13 cellular contexts compared by ENCODE assay signal in the genomic region with DNA sequence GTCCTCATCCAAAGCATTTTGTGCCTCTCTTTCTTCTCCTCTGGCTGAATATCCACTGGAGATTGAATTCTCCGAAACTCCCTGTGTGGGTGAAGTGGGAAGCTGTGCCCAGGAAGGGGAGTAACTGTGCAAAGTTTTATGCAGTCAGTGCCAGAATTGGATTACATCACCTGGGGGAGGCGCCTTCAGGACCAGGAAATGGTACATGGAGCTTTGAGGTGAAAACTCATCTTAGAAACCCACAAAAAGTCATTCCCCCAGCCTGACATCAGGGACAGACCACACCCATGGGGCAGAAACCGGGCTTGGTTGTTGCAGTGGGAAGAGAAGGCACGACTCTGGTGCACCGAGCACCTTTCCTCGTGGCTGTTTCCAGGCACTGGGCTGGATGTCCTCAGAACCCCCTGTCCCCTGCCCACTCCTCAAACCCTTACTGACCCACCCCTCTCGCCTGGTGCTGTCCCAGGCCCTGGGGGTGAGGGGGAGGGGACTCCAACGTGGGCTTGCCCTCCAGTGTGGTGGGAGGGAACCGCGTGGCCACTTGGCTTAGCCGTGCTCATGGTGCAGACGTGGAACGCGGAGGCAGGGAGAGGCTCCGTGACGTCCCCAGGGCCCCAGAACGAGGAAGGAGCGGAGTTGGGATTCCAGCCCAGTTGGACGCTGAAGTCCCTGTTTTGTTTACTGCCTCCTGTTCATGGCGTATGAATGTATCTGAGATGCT. TPM values are rescaled to one million over a fixed set of nuclear protein-coding genes. Genes with fewer than 3 reads are reported as not detected.
DNase-seq lines count a peak whose midpoint lies in the region; ATAC-seq and TF ChIP-seq lines count a peak whose summit lies in the region.
"Had no signal": no experiment of that assay in that cellular context is flagged by ENCODE, and none has a peak within 500 bp of the region (broad histone marks: within the 10 kb centered on the region; RNA-seq: fewer than 3 reads in every experiment).

No MANE protein-coding gene starts in this region.

- POLR2A ChIA-PET in activated CD4-positive, alpha-beta T cell treated with anti-CD3 and anti-CD28 coated beads for 36 hours (lab: Charles Lee) = no interaction called here
- POLR2A ChIA-PET in A673 (lab: Charles Lee; ENCODE audit: low non-redundant PET) = no interaction called here

- peak; percentile 92 for ATAC-seq in activated CD4-positive, alpha-beta T cell treated with anti-CD3 and anti-CD28 coated beads for 36 hours
- ATAC-seq in GM21825 (IDR thresholded peaks at IDR 0.05; ENCODE audit: unreplicated experiment) = no peak
- ATAC-seq: A549 had no signal

- no peaks in the 10 kb centered on the region for H3K9me3 ChIP-seq in A673 (ENCODE audit: low read depth, low read length, poor library complexity, severe bottlenecking)
- H3K9me3 ChIP-seq: A549 had no signal

- DNase-seq in activated CD4-positive, alpha-beta T cell treated with anti-CD3 and anti-CD28 coated beads for 36 hours = peak; percentile 68
- DNase-seq in activated CD4-positive, alpha-beta T cell treated with anti-CD3 and anti-CD28 coated beads, Interleukin-2, amount 50 U/mL, for 1 hour = no peak
- DNase-seq in fibroblast of pulmonary artery (ENCODE audit: low read depth) (peak; percentile 33), H7 (no peak), A673 (ENCODE audit: low spot score) (no peak)
- DNase-seq in stimulated activated CD4-positive, alpha-beta T cell treated with anti-CD3 and anti-CD28 coated beads, Interleukin-4, amount 100 ng/mL, for 24 hours = peak; percentile 8
- DNase-seq: central memory CD4-positive, alpha-beta T cell; MM.1S; stimulated activated naive CD4-positive, alpha-beta T cell treated with Interleukin-2 at 50 U/mL for 16 hours had no signal

- no peak overlapping the region for H3K27ac Mint-ChIP-seq in activated CD4-positive, alpha-beta T cell treated with anti-CD3 and anti-CD28 coated beads for 36 hours
- peak overlapping the region; percentile 20 for H3K27ac Mint-ChIP-seq in T-helper 1 cell treated with Interleukin-12 subunit alpha and Interleukin-12 subunit beta and Interleukin-4 antibody, amounts not matched to agents 30 μg/mL and 1 μg/mL, for 36 hours

- H3K36me3 Mint-ChIP-seq in activated CD4-positive, alpha-beta T cell treated with anti-CD3 and anti-CD28 coated beads for 36 hours (ENCODE audit: low read depth) = no peaks in the 10 kb centered on the region
- peaks cover 14% of the 10 kb centered on the region for H3K36me3 Mint-ChIP-seq in T-helper 1 cell treated with Interleukin-12 subunit alpha and Interleukin-12 subunit beta and Interleukin-4 antibody, amounts not matched to agents 30 μg/mL and 1 μg/mL, for 36 hours (ENCODE audit: low read depth)

- H3K4me3 Mint-ChIP-seq in activated CD4-positive, alpha-beta T cell treated with anti-CD3 and anti-CD28 coated beads for 36 hours = no peak overlapping the region
- H3K4me3 Mint-ChIP-seq in T-helper 1 cell treated with Interleukin-12 subunit alpha and Interleukin-12 subunit beta and Interleukin-4 antibody, amounts not matched to agents 30 μg/mL and 1 μg/mL, for 36 hours = no peak overlapping the region

- no peaks in the 10 kb centered on the region for H3K4me1 ChIP-seq in A673 (ENCODE audit: insufficient read depth, low read length, poor library complexity, severe bottlenecking)
- H3K4me1 ChIP-seq: A549 had no signal

- H3K27me3 Mint-ChIP-seq in activated CD4-positive, alpha-beta T cell treated with anti-CD3 and anti-CD28 coated beads for 36 hours = no peaks in the 10 kb centered on the region
- H3K27me3 Mint-ChIP-seq in T-helper 1 cell treated with Interleukin-12 subunit alpha and Interleukin-12 subunit beta and Interleukin-4 antibody, amounts not matched to agents 30 μg/mL and 1 μg/mL, for 36 hours (ENCODE audit: low read depth) = no peaks in the 10 kb centered on the region

- TF ChIP-seq CTCF in fibroblast of pulmonary artery (IDR thresholded peaks at IDR 0.05; ENCODE audit: low read length, missing control alignments) (no peak), A673 (conservative IDR thresholded peaks at IDR 0.05; ENCODE audit: low read depth, low read length) (no peak)

- no peaks in the 10 kb centered on the region for H3K9me3 Mint-ChIP-seq in activated CD4-positive, alpha-beta T cell treated with anti-CD3 and anti-CD28 coated beads for 36 hours (ENCODE audit: low read depth)
- no peaks in the 10 kb centered on the region for H3K9me3 Mint-ChIP-seq in T-helper 1 cell treated with Interleukin-12 subunit alpha and Interleukin-12 subunit beta and Interleukin-4 antibody, amounts not matched to agents 30 μg/mL and 1 μg/mL, for 36 hours

- H3K27me3 ChIP-seq in H7 (ENCODE audit: control insufficient read depth, insufficient read depth, low read length) (no peaks in the 10 kb centered on the region), A673 (replicated peaks; ENCODE audit: insufficient read depth, low read depth, low read length, poor library complexity) (no peaks in the 10 kb centered on the region)

- H3K36me3 ChIP-seq in H7 (replicated peaks; ENCODE audit: control insufficient read depth, insufficient read depth, low read length) = no peaks in the 10 kb centered on the region
- no peaks in the 10 kb centered on the region for H3K36me3 ChIP-seq in A673 (ENCODE audit: insufficient read depth, low read length, poor library complexity, severe bottlenecking)

- CTCF ChIA-PET in activated CD4-positive, alpha-beta T cell treated with anti-CD3 and anti-CD28 coated beads for 36 hours (lab: Charles Lee) = interaction anchor here (0.5 to 1.0 kb wide), 6 partner anchors 9 to 439 kb away, joined by 3 to 5 read pairs (median 3); no protein-coding TSS in a partner anchor
- CTCF ChIA-PET in A673 (lab: Charles Lee) = no interaction called here

- BruUV-seq in A673 (replicated peaks; lab: Mats Ljungman, UMichigan) = no TSS peak

- no peak overlapping the region for H3K27ac ChIP-seq in A673 (ENCODE audit: low read depth, low read length, poor library complexity, severe bottlenecking)
- H3K27ac ChIP-seq: A549 had no signal

- H3K4me3 ChIP-seq in fibroblast of pulmonary artery (replicated peaks; ENCODE audit: low read depth, low read length) = no peak overlapping the region
- H3K4me3 ChIP-seq in H7 (ENCODE audit: insufficient read depth, low read depth, low read length) = no peak overlapping the region
- no peak overlapping the region for H3K4me3 ChIP-seq in A673 (ENCODE audit: low read depth, low read length, poor library complexity, severe bottlenecking)
- H3K4me3 ChIP-seq: A549 had no signal

- H3K4me1 Mint-ChIP-seq in activated CD4-positive, alpha-beta T cell treated with anti-CD3 and anti-CD28 coated beads for 36 hours = peaks cover 13% of the 10 kb centered on the region
- H3K4me1 Mint-ChIP-seq in T-helper 1 cell treated with Interleukin-12 subunit alpha and Interleukin-12 subunit beta and Interleukin-4 antibody, amounts not matched to agents 30 μg/mL and 1 μg/mL, for 36 hours (ENCODE audit: low read depth) = peaks cover 5% of the 10 kb centered on the region

- intact Hi-C loops in activated CD4-positive, alpha-beta T cell treated with anti-CD3 and anti-CD28 coated beads for 36 hours (cut with DNase I, micrococcal nuclease) = no loop called here
- intact Hi-C loops in A673 (cut with micrococcal nuclease; ENCODE audit: unreplicated experiment) = no loop called here

RNA-seq across cellular contexts. Expression of gene TFF3, which starts 15.7 kb away (rescaled TPM):
- not detected for total RNA-seq in activated CD4-positive, alpha-beta T cell treated with anti-CD3 and anti-CD28 coated beads for 36 hours
- 2.1 and 9.2 TPM in 2 replicates for total RNA-seq in H7 (2014; rRNA removed; shearing (Covaris generic))
- not detected in 2 replicates for total RNA-seq in A673 (2021)

RNA-seq across cellular contexts. Expression of gene TFF2, which starts 51.3 kb away (rescaled TPM):
- total RNA-seq in activated CD4-positive, alpha-beta T cell treated with anti-CD3 and anti-CD28 coated beads for 36 hours = not detected
- not detected in 2 replicates for total RNA-seq in H7 (2014; rRNA removed; shearing (Covaris generic))
- total RNA-seq in A673 (2021) = not detected in 2 replicates
- total RNA-seq: SK-MEL-5 had no signal

Comparison
In these comparisons a context has a peak if more than half of its experiments do, and no peak if none do; other contexts are left out.
1. DNase-seq: peak in activated CD4-positive, alpha-beta T cell treated with anti-CD3 and anti-CD28 coated beads for 36 hours (single experiment), fibroblast of pulmonary artery (single experiment) and stimulated activated CD4-positive, alpha-beta T cell treated with anti-CD3 and anti-CD28 coated beads, Interleukin-4, amount 100 ng/mL, for 24 hours (single experiment); none in activated CD4-positive, alpha-beta T cell treated with anti-CD3 and anti-CD28 coated beads, Interleukin-2, amount 50 U/mL, for 1 hour (single experiment), H7 (single experiment) and A673 (single experiment).